8 cellular contexts compared by ENCODE assay signal in genomic region chr15:50051811-50052419, GRCh38.
DNase-seq lines count a peak whose midpoint lies in the region; ATAC-seq and TF ChIP-seq lines count a peak whose summit lies in the region.

No MANE protein-coding gene starts in this region.

- no peak overlapping the region for H3K4ac ChIP-seq in mesendoderm (ENCODE audit: low read depth, low read length)

- H3K36me3 ChIP-seq in DND-41 (ENCODE audit: insufficient read depth, low read length) = no peaks in the 10 kb centered on the region
- no peaks in the 10 kb centered on the region for H3K36me3 ChIP-seq in endocrine pancreas (ENCODE audit: control insufficient read depth, insufficient read depth, low read length)
- H3K36me3 ChIP-seq in mesendoderm (ENCODE audit: control insufficient read depth, insufficient read depth, low read length) = no peaks in the 10 kb centered on the region
- no peaks in the 10 kb centered on the region for H3K36me3 ChIP-seq in aorta (ENCODE audit: control insufficient read depth in 1 of 2, insufficient read depth in 2 of 2, low read length in 1 of 2)

- H3K9me3 ChIP-seq in DND-41 (ENCODE audit: insufficient read depth, low read length, severe bottlenecking) = no peaks in the 10 kb centered on the region
- H3K9me3 ChIP-seq in endocrine pancreas (ENCODE audit: control insufficient read depth, low read length) = no peaks in the 10 kb centered on the region
- H3K9me3 ChIP-seq in aorta (ENCODE audit: control insufficient read depth, low read length) = no peaks in the 10 kb centered on the region

- no peak overlapping the region for H3K4me2 ChIP-seq in DND-41 (ENCODE audit: insufficient read depth, low read length)
- no peak overlapping the region for H3K4me2 ChIP-seq in mesendoderm (ENCODE audit: low read length)

- H4K20me1 ChIP-seq in DND-41 (ENCODE audit: insufficient read depth, low read length) = no peaks in the 10 kb centered on the region

- H3K23ac ChIP-seq in mesendoderm (ENCODE audit: low read length) = no peak overlapping the region

- no peak overlapping the region for H2BK15ac ChIP-seq in mesendoderm (replicated peaks; ENCODE audit: low read depth)

- intact Hi-C loops in aorta (cut with DNase I) = loop anchor here (5.0 kb wide), 1 partner anchor 815 kb away; no protein-coding TSS in a partner anchor

- H4K5ac ChIP-seq in mesendoderm (ENCODE audit: low read length) = no peak overlapping the region

- no peaks in the 10 kb centered on the region for H3K79me2 ChIP-seq in DND-41 (ENCODE audit: insufficient read depth, low read length)
- no peaks in the 10 kb centered on the region for H3K79me2 ChIP-seq in mesendoderm (ENCODE audit: control insufficient read depth, insufficient read depth, low read length)

- H2BK120ac ChIP-seq in mesendoderm (ENCODE audit: low read depth, low read length) = no peak overlapping the region

- DNase-seq in DND-41 (peak; percentile 5), HPDE6-E6E7 (ENCODE audit: extremely low spot score) (peak; percentile 29), RKO (ENCODE audit: low spot score) (peak; percentile 80), mesendoderm (peak; percentile 66), aorta (peak in 1 of 2 donors; percentile 54)

- H2AFZ ChIP-seq in DND-41 (ENCODE audit: low read depth, low read length) = no peak overlapping the region

- ATAC-seq in DND-41 (ENCODE audit: insufficient read depth, low read depth) = no peak
- peak; percentile 70 for ATAC-seq in aorta (ENCODE audit: low FRiP score)
- no peak for ATAC-seq in HG03139 (IDR thresholded peaks at IDR 0.05; ENCODE audit: unreplicated experiment)
- no peak for ATAC-seq in GM19324 (IDR thresholded peaks at IDR 0.05; ENCODE audit: low FRiP score, unreplicated experiment)

- no peak overlapping the region for H2AK5ac ChIP-seq in mesendoderm (ENCODE audit: low read length)

- H3K4me3 ChIP-seq in DND-41 (ENCODE audit: low read depth in 1 of 2, low read length in 2 of 2) = no peak overlapping the region
- H3K4me3 ChIP-seq in endocrine pancreas (ENCODE audit: control insufficient read depth, insufficient read depth, low read length) = peak overlapping the region; percentile 56
- H3K4me3 ChIP-seq in mesendoderm (ENCODE audit: low read length) = no peak overlapping the region
- H3K4me3 ChIP-seq in aorta (ENCODE audit: low read length in 2 of 2) = no peak overlapping the region

- no peak overlapping the region for H2BK5ac ChIP-seq in mesendoderm (ENCODE audit: low read length)

- no peak overlapping the region for H4K8ac ChIP-seq in mesendoderm (ENCODE audit: low read depth, low read length)

- WGBS in mesendoderm (ENCODE audit: extremely low coverage, insufficient coverage, low lambda C conversion rate) = no CpG with 5 or more reads among the region's 3 CpGs
- 26 to 41% methylated on average over 3 of the region's 3 CpGs for WGBS in aorta, 2 donors

- no peaks in the 10 kb centered on the region for H3K4me1 ChIP-seq in DND-41 (ENCODE audit: insufficient read depth, low read length)
- no peaks in the 10 kb centered on the region for H3K4me1 ChIP-seq in endocrine pancreas (ENCODE audit: control insufficient read depth, insufficient read depth, low read length)
- H3K4me1 ChIP-seq in mesendoderm (ENCODE audit: control insufficient read depth, low read depth, low read length) = no peaks in the 10 kb centered on the region
- no peaks in the 10 kb centered on the region for H3K4me1 ChIP-seq in aorta (ENCODE audit: control insufficient read depth in 1 of 2, insufficient read depth in 2 of 2, low read length in 2 of 2)

- no peaks in the 10 kb centered on the region for H3K79me1 ChIP-seq in mesendoderm (ENCODE audit: low read length)

- peak; percentile 51 for TF ChIP-seq CTCF in DND-41 (IDR thresholded peaks at IDR 0.05; ENCODE audit: borderline replicate concordance, extremely low read depth, low read length, poor library complexity, severe bottlenecking)

- H3K27me3 ChIP-seq in DND-41 (ENCODE audit: insufficient read depth, low read length, poor library complexity) (no peaks in the 10 kb centered on the region), endocrine pancreas (ENCODE audit: control insufficient read depth, insufficient read depth, low read length) (no peaks in the 10 kb centered on the region), mesendoderm (ENCODE audit: insufficient read depth, low read length, poor library complexity) (no peaks in the 10 kb centered on the region), aorta (ENCODE audit: control insufficient read depth in 1 of 2, insufficient read depth in 2 of 2, low read length in 1 of 2) (no peaks in the 10 kb centered on the region)

- no peak overlapping the region for H3K9ac ChIP-seq in DND-41 (ENCODE audit: low read depth, low read length)
- H3K9ac ChIP-seq in endocrine pancreas (ENCODE audit: control insufficient read depth, insufficient read depth, low read length) = no peak overlapping the region
- H3K9ac ChIP-seq in mesendoderm (ENCODE audit: low read length) = no peak overlapping the region

- H3K18ac ChIP-seq in mesendoderm (ENCODE audit: low read length) = no peak overlapping the region

- no peak overlapping the region for H3K27ac ChIP-seq in DND-41 (ENCODE audit: low read length)
- H3K27ac ChIP-seq in mesendoderm (ENCODE audit: low read depth, low read length) = no peak overlapping the region
- H3K27ac ChIP-seq in aorta (ENCODE audit: low read depth in 1 of 2, low read length in 2 of 2) = no peak overlapping the region

- H3K56ac ChIP-seq in mesendoderm (ENCODE audit: low read length) = no peak overlapping the region
